Comparison of ENCODE assay signal across 23 cellular contexts in the genomic region with DNA sequence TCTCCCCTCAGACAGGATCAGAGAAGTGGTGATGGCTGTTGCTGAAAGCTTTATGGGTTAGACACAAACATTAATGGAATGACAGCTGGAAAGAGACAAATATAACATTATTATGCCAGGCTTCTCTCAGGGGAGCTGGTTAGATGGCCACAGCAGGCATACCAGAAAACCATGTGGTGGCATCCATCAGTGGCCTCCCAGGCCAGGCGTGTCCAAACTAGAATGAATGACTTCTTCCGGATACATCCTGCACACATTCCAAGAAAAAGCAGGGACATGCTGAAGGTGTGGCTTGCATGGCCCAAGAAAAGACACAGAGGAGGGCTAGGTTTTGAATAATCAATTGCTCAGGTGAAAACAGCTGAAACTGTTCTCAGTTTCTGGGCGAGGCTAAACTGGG.
"Had no signal": no experiment of that assay in that cellular context is flagged by ENCODE, and none has a peak within 500 bp of the region (broad histone marks: within the 10 kb centered on the region; RNA-seq: fewer than 3 reads in every experiment).

No MANE protein-coding gene starts in this region.

- H3K4me3 ChIP-seq: adrenal gland, MG63 had no signal

- DNase-seq: activated CD4-positive, alpha-beta T cell treated with anti-CD3 and anti-CD28 coated beads for 4 hours; activated CD8-positive, alpha-beta memory T cell treated with anti-CD3 and anti-CD28 coated beads, Interleukin-2, amount 50 U/mL, for 4 hours; activated CD8-positive, alpha-beta T cell treated with anti-CD3 and anti-CD28 coated beads for 36 hours; activated naive CD4-positive, alpha-beta T cell treated with anti-CD3 and anti-CD28 coated beads, Interleukin-2, amount 50 U/mL, for 16 hours; activated naive CD8-positive, alpha-beta T cell treated with anti-CD3 and anti-CD28 coated beads, Interleukin-2, amount 10 ng/mL, durations not matched to agents 7 days and 5 days; adrenal gland; anterior cingulate cortex; central memory CD4-positive, alpha-beta T cell; KBM-7; MG63; NCI-H1105; NCI-H1436; NCI-H1694 treated with DMSO at 0.1 percent for 48 hours; NCI-H2029 treated with DMSO at 0.1 percent for 48 hours; NCI-H345; NCI-H510A; NCI-H526 treated with DMSO at 0.1 percent for 48 hours; NCI-H82; OCI-M1; RPMI8226; SHP77 had no signal

- H3K36me3 ChIP-seq: adrenal gland, MG63 had no signal

- ATAC-seq: activated CD4-positive, CD25-positive, alpha-beta regulatory T cell treated with anti-CD3 and anti-CD28 coated beads, Interleukin-2, amount 50 U/mL, for 24 hours; activated CD8-positive, alpha-beta T cell treated with anti-CD3 and anti-CD28 coated beads for 36 hours; Panc1 had no signal

- H3K9me3 ChIP-seq: adrenal gland, MG63 had no signal

- H3K27me3 ChIP-seq: adrenal gland had no signal

- H3K27ac ChIP-seq: adrenal gland had no signal

- H3K4me1 ChIP-seq: adrenal gland had no signal
